Comparison of ENCODE assay signal across 1 cellular context in the genomic region with DNA sequence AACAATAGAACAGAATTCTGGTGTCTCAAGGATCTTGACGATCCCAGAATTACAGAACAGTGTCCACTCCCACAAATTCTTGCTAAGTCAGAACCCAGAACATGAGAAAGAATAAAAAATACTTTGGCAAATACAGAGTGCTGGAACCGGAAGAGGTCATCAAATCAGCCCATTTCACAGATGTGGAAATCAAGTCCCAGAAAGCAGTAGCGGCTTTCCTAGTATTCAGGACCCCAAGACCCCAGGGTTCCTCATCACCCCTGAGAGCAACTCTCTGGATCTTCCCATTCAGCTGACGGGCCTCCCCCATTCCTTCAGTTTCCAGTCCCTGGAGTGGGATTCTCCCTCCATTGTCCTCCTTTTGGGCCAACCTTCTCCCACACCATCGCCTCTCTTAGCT.
TF ChIP-seq lines count a peak whose summit lies in the region.

No MANE protein-coding gene starts in this region.

TF ChIP-seq in GM23338, 12 proteins besides CTCF, POLR2A, EP300 and RAD21 (continued from another document):
- TF ChIP-seq, protein P1, sequence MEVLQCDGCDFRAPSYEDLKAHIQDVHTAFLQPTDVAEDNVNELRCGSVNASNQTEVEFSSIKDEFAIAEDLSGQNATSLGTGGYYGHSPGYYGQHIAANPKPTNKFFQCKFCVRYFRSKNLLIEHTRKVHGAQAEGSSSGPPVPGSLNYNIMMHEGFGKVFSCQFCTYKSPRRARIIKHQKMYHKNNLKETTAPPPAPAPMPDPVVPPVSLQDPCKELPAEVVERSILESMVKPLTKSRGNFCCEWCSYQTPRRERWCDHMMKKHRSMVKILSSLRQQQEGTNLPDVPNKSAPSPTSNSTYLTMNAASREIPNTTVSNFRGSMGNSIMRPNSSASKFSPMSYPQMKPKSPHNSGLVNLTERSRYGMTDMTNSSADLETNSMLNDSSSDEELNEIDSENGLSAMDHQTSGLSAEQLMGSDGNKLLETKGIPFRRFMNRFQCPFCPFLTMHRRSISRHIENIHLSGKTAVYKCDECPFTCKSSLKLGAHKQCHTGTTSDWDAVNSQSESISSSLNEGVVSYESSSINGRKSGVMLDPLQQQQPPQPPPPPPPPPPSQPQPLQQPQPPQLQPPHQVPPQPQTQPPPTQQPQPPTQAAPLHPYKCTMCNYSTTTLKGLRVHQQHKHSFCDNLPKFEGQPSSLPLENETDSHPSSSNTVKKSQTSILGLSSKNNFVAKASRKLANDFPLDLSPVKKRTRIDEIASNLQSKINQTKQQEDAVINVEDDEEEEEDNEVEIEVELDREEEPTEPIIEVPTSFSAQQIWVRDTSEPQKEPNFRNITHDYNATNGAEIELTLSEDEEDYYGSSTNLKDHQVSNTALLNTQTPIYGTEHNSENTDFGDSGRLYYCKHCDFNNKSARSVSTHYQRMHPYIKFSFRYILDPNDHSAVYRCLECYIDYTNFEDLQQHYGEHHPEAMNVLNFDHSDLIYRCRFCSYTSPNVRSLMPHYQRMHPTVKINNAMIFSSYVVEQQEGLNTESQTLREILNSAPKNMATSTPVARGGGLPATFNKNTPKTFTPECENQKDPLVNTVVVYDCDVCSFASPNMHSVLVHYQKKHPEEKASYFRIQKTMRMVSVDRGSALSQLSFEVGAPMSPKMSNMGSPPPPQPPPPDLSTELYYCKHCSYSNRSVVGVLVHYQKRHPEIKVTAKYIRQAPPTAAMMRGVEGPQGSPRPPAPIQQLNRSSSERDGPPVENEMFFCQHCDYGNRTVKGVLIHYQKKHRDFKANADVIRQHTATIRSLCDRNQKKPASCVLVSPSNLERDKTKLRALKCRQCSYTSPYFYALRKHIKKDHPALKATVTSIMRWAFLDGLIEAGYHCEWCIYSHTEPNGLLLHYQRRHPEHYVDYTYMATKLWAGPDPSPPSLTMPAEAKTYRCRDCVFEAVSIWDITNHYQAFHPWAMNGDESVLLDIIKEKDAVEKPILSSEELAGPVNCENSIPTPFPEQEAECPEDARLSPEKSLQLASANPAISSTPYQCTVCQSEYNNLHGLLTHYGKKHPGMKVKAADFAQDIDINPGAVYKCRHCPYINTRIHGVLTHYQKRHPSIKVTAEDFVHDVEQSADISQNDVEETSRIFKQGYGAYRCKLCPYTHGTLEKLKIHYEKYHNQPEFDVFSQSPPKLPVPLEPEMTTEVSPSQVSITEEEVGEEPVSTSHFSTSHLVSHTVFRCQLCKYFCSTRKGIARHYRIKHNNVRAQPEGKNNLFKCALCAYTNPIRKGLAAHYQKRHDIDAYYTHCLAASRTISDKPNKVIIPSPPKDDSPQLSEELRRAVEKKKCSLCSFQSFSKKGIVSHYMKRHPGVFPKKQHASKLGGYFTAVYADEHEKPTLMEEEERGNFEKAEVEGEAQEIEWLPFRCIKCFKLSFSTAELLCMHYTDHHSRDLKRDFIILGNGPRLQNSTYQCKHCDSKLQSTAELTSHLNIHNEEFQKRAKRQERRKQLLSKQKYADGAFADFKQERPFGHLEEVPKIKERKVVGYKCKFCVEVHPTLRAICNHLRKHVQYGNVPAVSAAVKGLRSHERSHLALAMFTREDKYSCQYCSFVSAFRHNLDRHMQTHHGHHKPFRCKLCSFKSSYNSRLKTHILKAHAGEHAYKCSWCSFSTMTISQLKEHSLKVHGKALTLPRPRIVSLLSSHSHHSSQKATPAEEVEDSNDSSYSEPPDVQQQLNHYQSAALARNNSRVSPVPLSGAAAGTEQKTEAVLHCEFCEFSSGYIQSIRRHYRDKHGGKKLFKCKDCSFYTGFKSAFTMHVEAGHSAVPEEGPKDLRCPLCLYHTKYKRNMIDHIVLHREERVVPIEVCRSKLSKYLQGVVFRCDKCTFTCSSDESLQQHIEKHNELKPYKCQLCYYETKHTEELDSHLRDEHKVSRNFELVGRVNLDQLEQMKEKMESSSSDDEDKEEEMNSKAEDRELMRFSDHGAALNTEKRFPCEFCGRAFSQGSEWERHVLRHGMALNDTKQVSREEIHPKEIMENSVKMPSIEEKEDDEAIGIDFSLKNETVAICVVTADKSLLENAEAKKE (CRISPR knock-in tag; IDR thresholded peaks at IDR 0.05): no peak
- TF ChIP-seq ZNF114 (CRISPR knock-in tag; IDR thresholded peaks at IDR 0.05) (no peak), EZH2phosphoT487 (IDR thresholded peaks at IDR 0.05; ENCODE audit: unreplicated experiment) (no peak), EZH2 (IDR thresholded peaks at IDR 0.05; ENCODE audit: low read depth, unreplicated experiment) (no peak), CREB1 (CRISPR knock-in tag; IDR thresholded peaks at IDR 0.05; ENCODE audit: low read depth) (no peak)
